In genomic region chr1:84505167-84506001, GRCh38 we compare ENCODE assay signal across 8 cellular contexts. TPM values are rescaled to one million over a fixed set of nuclear protein-coding genes. Genes with fewer than 3 reads are reported as not detected.
DNase-seq lines count a peak whose midpoint lies in the region; ATAC-seq and TF ChIP-seq lines count a peak whose summit lies in the region.

No MANE protein-coding gene starts in this region.

- H3K36me3 ChIP-seq in left ventricle myocardium inferior, result peaks cover 15% of the 10 kb centered on the region
- H3K36me3 ChIP-seq in psoas muscle (ENCODE audit: insufficient read depth in 1 of 2, low read depth in 1 of 2), result peaks cover 4 to 13% of the 10 kb centered on the region in 2 donors

- H3K4me3 ChIP-seq in left ventricle myocardium inferior, result peak overlapping the region; percentile 84
- H3K4me3 ChIP-seq in psoas muscle, result peak overlapping the region; percentile 76

- WGBS in adipose tissue, 3 donors, result 0 to 1% (median 0%) methylated on average over 32 to 58 of the region's 58 CpGs
- WGBS in psoas muscle, 3 donors, result 0 to 1% (median 1%) methylated on average over 47 to 58 of the region's 58 CpGs

- no peak for TF ChIP-seq CTCF in left ventricle myocardium inferior (IDR thresholded peaks at IDR 0.05; ENCODE audit: borderline replicate concordance)
- no peak for TF ChIP-seq CTCF in psoas muscle (IDR thresholded peaks at IDR 0.05)

- H3K27me3 ChIP-seq in left ventricle myocardium inferior (ENCODE audit: low read depth) (no peaks in the 10 kb centered on the region), psoas muscle (ENCODE audit: insufficient read depth in 3 of 3, low read length in 2 of 3) (no peaks in the 10 kb centered on the region)

- peak; percentile 62 for DNase-seq in COR-L47 (lab: John Stamatoyannopoulos, UW)
- peak; percentile 75 to 82 for DNase-seq in NCI-H446 (lab: John Stamatoyannopoulos, UW)
- DNase-seq in left ventricle myocardium inferior, result peak; percentile 74
- DNase-seq in psoas muscle, result peak in 1 of 2 donors; percentile 85
- DNase-seq in NCI-H1048 (lab: John Stamatoyannopoulos, UW), result no peak

- H3K4me1 ChIP-seq in left ventricle myocardium inferior (peaks cover 64% of the 10 kb centered on the region), psoas muscle (peaks cover 44% of the 10 kb centered on the region)

- peak overlapping the region; percentile 90 for H3K27ac ChIP-seq in adipose tissue (ENCODE audit: low read depth, low read length)
- peak overlapping the region; percentile 98 for H3K27ac ChIP-seq in left ventricle myocardium inferior (replicated peaks)
- H3K27ac ChIP-seq in psoas muscle, result peak overlapping the region; percentile 97

- peak; percentile 37 for ATAC-seq in GM18909 (IDR thresholded peaks at IDR 0.05; ENCODE audit: poor library complexity, unreplicated experiment)
- ATAC-seq in HG03103 (IDR thresholded peaks at IDR 0.05; ENCODE audit: low read depth, unreplicated experiment), result peak; percentile 21
- ATAC-seq in psoas muscle, result peak; percentile 72 to 78 (median 75)

- peaks cover 11% of the 10 kb centered on the region for H3K9me3 ChIP-seq in left ventricle myocardium inferior (replicated peaks)
- peaks cover 11% of the 10 kb centered on the region for H3K9me3 ChIP-seq in psoas muscle

- intact Hi-C loops in left ventricle myocardium inferior (cut with micrococcal nuclease) (no loop called here), psoas muscle (cut with DNase I) (loop anchor here (2.0 to 10.0 kb wide), 7 partner anchors 27 to 759 kb away; partner anchors contain the start of genes CTBS (in 2 of the 2), RPF1 (in 1 of the 2) and SAMD13 (in 1 of the 2))

RNA-seq across cellular contexts. Expression of gene SPATA1, which starts 0.8 kb away (rescaled TPM):
- polyA plus RNA-seq in adipose tissue (under 1 TPM in 2 of 3 donors, not detected in 1; 0.18 to 0.28 TPM), psoas muscle (under 1 TPM in 2 of 3 donors, not detected in 1; 0.08 to 0.26 TPM)
- total RNA-seq in left ventricle myocardium inferior (0.66 TPM), psoas muscle (1 to 10 TPM in 1 of 4 donors, under 1 TPM in 2, not detected in 1; 0.92 to 1.4 (median 0.93) TPM)

RNA-seq across cellular contexts. Expression of gene GNG5, which starts 1.0 kb away (rescaled TPM):
- polyA plus RNA-seq in adipose tissue (100 to 1,000 TPM in 2 of 3 donors, 10 to 100 TPM in 1; 73.4 to 170 (median 136) TPM), psoas muscle (100 to 1,000 TPM; 211 to 313 (median 293) TPM)
- total RNA-seq in left ventricle myocardium inferior (170 TPM), psoas muscle (100 to 1,000 TPM; 112 to 163 (median 141) TPM)

RNA-seq across cellular contexts. Expression of gene RPF1, which starts 26.3 kb away (rescaled TPM):
- polyA plus RNA-seq in adipose tissue (10 to 100 TPM; 18.0 to 27.6 (median 27.1) TPM), psoas muscle (10 to 100 TPM; 44.7 to 75.5 (median 69.4) TPM)
- total RNA-seq in left ventricle myocardium inferior (34.9 TPM), psoas muscle (10 to 100 TPM; 29.2 to 38.5 (median 32.0) TPM)

Comparison
In these comparisons a context has a peak if more than half of its experiments do, and no peak if none do; other contexts are left out.
1. ATAC-seq: peak in every context shown above with its lines; median percentile 75 in psoas muscle; 37 in GM18909; 21 in HG03103.